25 cellular contexts compared by ENCODE assay signal in genomic region chr1:109849670-109850069, GRCh38.
"Had no signal": no experiment of that assay in that cellular context is flagged by ENCODE, and none has a peak within 500 bp of the region (broad histone marks: within the 10 kb centered on the region; RNA-seq: fewer than 3 reads in every experiment).

No MANE protein-coding gene starts in this region.

- H3K27ac ChIP-seq: breast epithelium, epithelial cell of prostate, esophagus squamous epithelium, neutrophil, ovary, spleen, suprapubic skin, tibial artery had no signal

- H3K36me3 ChIP-seq: breast epithelium, esophagus squamous epithelium, neutrophil, ovary, prostate gland, spleen, suprapubic skin, tibial artery had no signal

- H3K9me3 ChIP-seq: breast epithelium, esophagus squamous epithelium, neutrophil, ovary, prostate gland, spleen, suprapubic skin, tibial artery had no signal

- DNase-seq: activated CD4-positive, alpha-beta T cell treated with anti-CD3 and anti-CD28 coated beads for 36 hours; activated CD4-positive, CD25-positive, alpha-beta regulatory T cell; activated CD8-positive, alpha-beta memory T cell treated with anti-CD3 and anti-CD28 coated beads, Interleukin-2, amount 10 ng/mL, durations not matched to agents 7 days and 5 days; activated CD8-positive, alpha-beta T cell treated with anti-CD3 and anti-CD28 coated beads, Interleukin-2, amount 10 ng/mL, durations not matched to agents 7 days and 5 days; activated naive CD4-positive, alpha-beta T cell; activated T-cell treated with anti-CD3 and anti-CD28 coated beads, Interleukin-2, amount 50 U/mL, for 48 hours; dermis blood vessel endothelial cell; effector CD4-positive, alpha-beta T cell; esophagus squamous epithelium; foreskin fibroblast; hypothalamus; naive B cell; nephron progenitor cell; ovary; retina; spleen; stimulated activated naive CD4-positive, alpha-beta T cell; T-helper 1 cell; tibial artery had no signal

- ATAC-seq: activated CD8-positive, alpha-beta memory T cell treated with anti-CD3 and anti-CD28 coated beads, Interleukin-2, amount 10 ng/mL, durations not matched to agents 7 days and 5 days; activated CD8-positive, alpha-beta T cell treated with anti-CD3 and anti-CD28 coated beads, Interleukin-2, amount 10 ng/mL, durations not matched to agents 7 days and 5 days; activated naive CD4-positive, alpha-beta T cell treated with anti-CD3 and anti-CD28 coated beads, Interleukin-2, amount 50 U/mL, for 72 hours had no signal

- H3K27me3 ChIP-seq: breast epithelium, esophagus squamous epithelium, neutrophil, ovary, spleen, suprapubic skin, tibial artery had no signal

- H3K4me3 ChIP-seq: breast epithelium, esophagus squamous epithelium, ovary, prostate gland, spleen, suprapubic skin, tibial artery had no signal

- H3K4me1 ChIP-seq: breast epithelium, prostate gland, spleen, suprapubic skin, tibial artery had no signal
